Comparison of ENCODE assay signal across 14 cellular contexts in genomic region chr2:27265536-27265870, GRCh38. TPM values are rescaled to one million over a fixed set of nuclear protein-coding genes. Genes with fewer than 3 reads are reported as not detected.
DNase-seq lines count a peak whose midpoint lies in the region; ATAC-seq, FAIRE-seq and TF ChIP-seq lines count a peak whose summit lies in the region.
"Had no signal": no experiment of that assay in that cellular context is flagged by ENCODE, and none has a peak within 500 bp of the region (broad histone marks: within the 10 kb centered on the region; RNA-seq: fewer than 3 reads in every experiment).

No MANE protein-coding gene starts in this region.

- peaks cover 14% of the 10 kb centered on the region for H4K20me1 ChIP-seq in astrocyte (ENCODE audit: insufficient read depth, low read length)

- H3K27ac ChIP-seq in astrocyte (ENCODE audit: low read depth, low read length) = no peak overlapping the region
- H3K27ac ChIP-seq: 22Rv1, PC-9, SK-N-MC had no signal

- H3K9me3 Mint-ChIP-seq in T-helper 1 cell treated with Interleukin-12 subunit alpha and Interleukin-12 subunit beta and Interleukin-4 antibody, amounts not matched to agents 30 μg/mL and 1 μg/mL, for 36 hours = no peaks in the 10 kb centered on the region
- no peaks in the 10 kb centered on the region for H3K9me3 Mint-ChIP-seq in Caco-2 (ENCODE audit: unreplicated experiment)
- peaks cover 3% of the 10 kb centered on the region for H3K9me3 Mint-ChIP-seq in astrocyte (ENCODE audit: unreplicated experiment)
- no peaks in the 10 kb centered on the region for H3K9me3 Mint-ChIP-seq in natural killer cell
- H3K9me3 Mint-ChIP-seq: activated naive CD4-positive, alpha-beta T cell treated with anti-CD3 and anti-CD28 coated beads, Interleukin-2, amount 50 U/mL, for 72 hours had no signal

- H3K4me3 Mint-ChIP-seq in T-helper 1 cell treated with Interleukin-12 subunit alpha and Interleukin-12 subunit beta and Interleukin-4 antibody, amounts not matched to agents 30 μg/mL and 1 μg/mL, for 36 hours = peak overlapping the region; percentile 52
- H3K4me3 Mint-ChIP-seq in Caco-2 (ENCODE audit: unreplicated experiment) = peak overlapping the region; percentile 74
- no peak overlapping the region for H3K4me3 Mint-ChIP-seq in astrocyte (ENCODE audit: unreplicated experiment)
- H3K4me3 Mint-ChIP-seq in natural killer cell = peak overlapping the region; percentile 21

- no peaks in the 10 kb centered on the region for H3K79me2 ChIP-seq in astrocyte (ENCODE audit: insufficient read depth, low read length)

- no peak for DNase-seq in T-helper 1 cell
- DNase-seq in Caco-2 = no peak
- DNase-seq in astrocyte (ENCODE audit: low read depth) = no peak
- no peak for DNase-seq in natural killer cell
- DNase-seq in NCI-H187 (lab: John Stamatoyannopoulos, UW) = no peak
- DNase-seq in NCI-H2196 treated with DMSO at 0.1 percent for 48 hours (lab: John Stamatoyannopoulos, UW; ENCODE audit: unreplicated experiment) = no peak

- H3K36me3 ChIP-seq in Caco-2 (ENCODE audit: control insufficient read depth, insufficient read depth, low read length) (no peaks in the 10 kb centered on the region), astrocyte (ENCODE audit: insufficient read depth, low read length) (no peaks in the 10 kb centered on the region)

- H3K4me2 ChIP-seq in astrocyte (ENCODE audit: low read length) = peak overlapping the region; percentile 81

- TF ChIP-seq CTCF in Caco-2 (IDR thresholded peaks at IDR 0.05; ENCODE audit: insufficient read depth in 1 of 2, low read depth in 1 of 2, low read length in 1 of 2, severe bottlenecking in 1 of 2, unreplicated experiment in 1 of 2) (no peak), astrocyte (IDR thresholded peaks at IDR 0.05; ENCODE audit: insufficient read depth, low read depth, low read length) (no peak), natural killer cell (IDR thresholded peaks at IDR 0.05) (no peak)

- ATAC-seq in natural killer cell (no peak), HG03045 (IDR thresholded peaks at IDR 0.05; ENCODE audit: unreplicated experiment) (no peak)

- no peak overlapping the region for H3K4me3 ChIP-seq in Caco-2 (ENCODE audit: low read depth, low read length)
- no peak overlapping the region for H3K4me3 ChIP-seq in astrocyte (ENCODE audit: insufficient read depth, low read depth, low read length)
- H3K4me3 ChIP-seq: PC-9 had no signal

- BruUV-seq in Caco-2 (replicated peaks; lab: Mats Ljungman, UMichigan) = no TSS peak

- no peak overlapping the region for H2AFZ ChIP-seq in astrocyte (ENCODE audit: low read depth, low read length)
- H2AFZ ChIP-seq: PC-9 had no signal

- intact Hi-C loops in Caco-2 (cut with micrococcal nuclease; ENCODE audit: unreplicated experiment) (loop anchor here (1.0 kb wide), 3 partner anchors 15 to 38 kb away; no protein-coding TSS in a partner anchor), natural killer cell (cut with micrococcal nuclease) (no loop called here)

- peaks cover 22% of the 10 kb centered on the region for H3K4me1 Mint-ChIP-seq in T-helper 1 cell treated with Interleukin-12 subunit alpha and Interleukin-12 subunit beta and Interleukin-4 antibody, amounts not matched to agents 30 μg/mL and 1 μg/mL, for 36 hours (ENCODE audit: low read depth)
- H3K4me1 Mint-ChIP-seq in Caco-2 (ENCODE audit: low read depth, unreplicated experiment) (peaks cover 13% of the 10 kb centered on the region), astrocyte (ENCODE audit: low read depth, unreplicated experiment) (peaks cover 7% of the 10 kb centered on the region), natural killer cell (peaks cover 22 to 27% of the 10 kb centered on the region in 2 donors)

- no peaks in the 10 kb centered on the region for H3K9me3 ChIP-seq in Caco-2
- H3K9me3 ChIP-seq in astrocyte (ENCODE audit: insufficient read depth, low read depth, low read length) = peaks cover 2% of the 10 kb centered on the region

- H3K27me3 ChIP-seq in Caco-2 (replicated peaks; ENCODE audit: control insufficient read depth, insufficient read depth, low read length) = peaks cover 6% of the 10 kb centered on the region; the same call in 1 of the 2 replicates
- H3K27me3 ChIP-seq in astrocyte (ENCODE audit: insufficient read depth, low read length) = peaks cover 75% of the 10 kb centered on the region

- no peak overlapping the region for H3K9ac ChIP-seq in astrocyte (ENCODE audit: low read length)

- no peak for FAIRE-seq in astrocyte (lab: Jason Lieb, UNC)
- FAIRE-seq: bronchial epithelial cell had no signal

- POLR2A ChIA-PET in Caco-2 (lab: Charles Lee) = no interaction called here

- H3K4me1 ChIP-seq in Caco-2 (peaks cover 18% of the 10 kb centered on the region), astrocyte (ENCODE audit: insufficient read depth, low read length) (peaks cover 6% of the 10 kb centered on the region)

- CTCF ChIA-PET in Caco-2 (lab: Charles Lee) = interaction anchor here (0.5 to 3.8 kb wide), 9 partner anchors 8 to 306 kb away, joined by 3 to 20 read pairs (median 5); partner anchors contain the start of gene ABHD1

- H3K36me3 Mint-ChIP-seq in T-helper 1 cell treated with Interleukin-12 subunit alpha and Interleukin-12 subunit beta and Interleukin-4 antibody, amounts not matched to agents 30 μg/mL and 1 μg/mL, for 36 hours (ENCODE audit: low read depth) = no peaks in the 10 kb centered on the region
- H3K36me3 Mint-ChIP-seq in Caco-2 (ENCODE audit: insufficient read depth, unreplicated experiment) = no peaks in the 10 kb centered on the region
- H3K36me3 Mint-ChIP-seq in astrocyte (ENCODE audit: low read depth, unreplicated experiment) = no peaks in the 10 kb centered on the region
- no peaks in the 10 kb centered on the region for H3K36me3 Mint-ChIP-seq in natural killer cell

- H3K27me3 Mint-ChIP-seq in T-helper 1 cell treated with Interleukin-12 subunit alpha and Interleukin-12 subunit beta and Interleukin-4 antibody, amounts not matched to agents 30 μg/mL and 1 μg/mL, for 36 hours (ENCODE audit: low read depth) = peaks cover 39% of the 10 kb centered on the region
- H3K27me3 Mint-ChIP-seq in Caco-2 (ENCODE audit: insufficient read depth, unreplicated experiment) (peaks cover 24% of the 10 kb centered on the region), astrocyte (ENCODE audit: low read depth, unreplicated experiment) (peaks cover 37% of the 10 kb centered on the region), natural killer cell (ENCODE audit: low read depth in 2 of 2) (peaks cover 36 to 40% of the 10 kb centered on the region in 2 donors)

- no peak overlapping the region for H3K27ac Mint-ChIP-seq in T-helper 1 cell treated with Interleukin-12 subunit alpha and Interleukin-12 subunit beta and Interleukin-4 antibody, amounts not matched to agents 30 μg/mL and 1 μg/mL, for 36 hours
- no peak overlapping the region for H3K27ac Mint-ChIP-seq in Caco-2 (ENCODE audit: unreplicated experiment)
- no peak overlapping the region for H3K27ac Mint-ChIP-seq in astrocyte (ENCODE audit: unreplicated experiment)
- H3K27ac Mint-ChIP-seq in natural killer cell = no peak overlapping the region
- H3K27ac Mint-ChIP-seq: activated naive CD4-positive, alpha-beta T cell treated with anti-CD3 and anti-CD28 coated beads, Interleukin-2, amount 50 U/mL, for 72 hours had no signal

RNA-seq across cellular contexts. Expression of gene SLC30A3, which starts 2.7 kb away (rescaled TPM):
- total RNA-seq in Caco-2 (2022) (3.9 and 4.3 TPM in 2 replicates), astrocyte (0.16 and 0.34 TPM in 2 replicates), natural killer cell (not detected)
- total RNA-seq: bronchial epithelial cell, liver had no signal

RNA-seq across cellular contexts. Expression of gene DNAJC5G, which starts 9.7 kb away (rescaled TPM):
- 0.25 and 0.51 TPM in 2 replicates for total RNA-seq in Caco-2 (2022)
- total RNA-seq in astrocyte = not detected in 2 replicates
- not detected for total RNA-seq in natural killer cell
- total RNA-seq: activated naive CD4-positive, alpha-beta T cell treated with anti-CD3 and anti-CD28 coated beads, Interleukin-2, amount 50 U/mL, for 72 hours; bronchial epithelial cell; liver; PC-9 had no signal

RNA-seq across cellular contexts. Expression of gene TRIM54, which starts 16.7 kb away (rescaled TPM):
- total RNA-seq in Caco-2 (2022) (0.25 TPM in 1 of 2 replicates, not detected in the other), astrocyte (not detected in 2 replicates), natural killer cell (under 1 TPM in 2 of 3 donors, not detected in 1; 0.18 to 0.21 TPM)
- total RNA-seq: activated naive CD4-positive, alpha-beta T cell treated with anti-CD3 and anti-CD28 coated beads, Interleukin-2, amount 50 U/mL, for 72 hours; bronchial epithelial cell; liver had no signal

RNA-seq across cellular contexts. Expression of gene UCN, which starts 42.7 kb away (rescaled TPM):
- total RNA-seq in Caco-2 (2022) (0.86 TPM in 1 of 2 replicates, not detected in the other), astrocyte (1.1 and 1.5 TPM in 2 replicates), natural killer cell (1 to 10 TPM; 1.6 to 3.6 (median 2.4) TPM)

RNA-seq across cellular contexts. Expression of gene CAD, which starts 48.3 kb away (rescaled TPM):
- total RNA-seq in Caco-2 (2022) (86.4 and 103 TPM in 2 replicates), astrocyte (50.7 and 51.2 TPM in 2 replicates), natural killer cell (10 to 100 TPM; 21.8 to 26.6 (median 24.0) TPM)
